ENCODE assay signal across 1 cellular context in genomic region chr19:35006999-35007365, GRCh38.
TF ChIP-seq lines count a peak whose summit lies in the region.

No MANE protein-coding gene starts in this region.

TF ChIP-seq in IMR-90, 13 proteins besides CTCF, POLR2A, EP300 and RAD21:
- TF ChIP-seq FOS (IDR thresholded peaks at IDR 0.05; ENCODE audit: low read depth, low read length) = no peak
- no peak for TF ChIP-seq BHLHE40 (IDR thresholded peaks at IDR 0.05; ENCODE audit: low read depth, low read length)
- TF ChIP-seq MAZ (IDR thresholded peaks at IDR 0.05; ENCODE audit: borderline replicate concordance, low read depth, low read length) = no peak
- TF ChIP-seq, protein P1, sequence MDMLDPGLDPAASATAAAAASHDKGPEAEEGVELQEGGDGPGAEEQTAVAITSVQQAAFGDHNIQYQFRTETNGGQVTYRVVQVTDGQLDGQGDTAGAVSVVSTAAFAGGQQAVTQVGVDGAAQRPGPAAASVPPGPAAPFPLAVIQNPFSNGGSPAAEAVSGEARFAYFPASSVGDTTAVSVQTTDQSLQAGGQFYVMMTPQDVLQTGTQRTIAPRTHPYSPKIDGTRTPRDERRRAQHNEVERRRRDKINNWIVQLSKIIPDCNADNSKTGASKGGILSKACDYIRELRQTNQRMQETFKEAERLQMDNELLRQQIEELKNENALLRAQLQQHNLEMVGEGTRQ (IDR thresholded peaks at IDR 0.05; ENCODE audit: low read depth, low read length) = no peak
- TF ChIP-seq MAFK (IDR thresholded peaks at IDR 0.05; ENCODE audit: low read depth, low read length) = no peak
- no peak for TF ChIP-seq CHD1 (IDR thresholded peaks at IDR 0.05; ENCODE audit: low read depth, low read length)
- no peak for TF ChIP-seq RFX5 (IDR thresholded peaks at IDR 0.05; ENCODE audit: low read depth, low read length)
- TF ChIP-seq NFE2L2 (IDR thresholded peaks at IDR 0.05; ENCODE audit: low read depth, low read length) = no peak
- TF ChIP-seq MXI1 (IDR thresholded peaks at IDR 0.05; ENCODE audit: borderline replicate concordance, low read depth, low read length) = no peak
- no peak for TF ChIP-seq CEBPB (IDR thresholded peaks at IDR 0.05; ENCODE audit: low read depth, low read length)
- no peak for TF ChIP-seq SMC3 (IDR thresholded peaks at IDR 0.05; ENCODE audit: low read depth, low read length)
- TF ChIP-seq, protein P2, sequence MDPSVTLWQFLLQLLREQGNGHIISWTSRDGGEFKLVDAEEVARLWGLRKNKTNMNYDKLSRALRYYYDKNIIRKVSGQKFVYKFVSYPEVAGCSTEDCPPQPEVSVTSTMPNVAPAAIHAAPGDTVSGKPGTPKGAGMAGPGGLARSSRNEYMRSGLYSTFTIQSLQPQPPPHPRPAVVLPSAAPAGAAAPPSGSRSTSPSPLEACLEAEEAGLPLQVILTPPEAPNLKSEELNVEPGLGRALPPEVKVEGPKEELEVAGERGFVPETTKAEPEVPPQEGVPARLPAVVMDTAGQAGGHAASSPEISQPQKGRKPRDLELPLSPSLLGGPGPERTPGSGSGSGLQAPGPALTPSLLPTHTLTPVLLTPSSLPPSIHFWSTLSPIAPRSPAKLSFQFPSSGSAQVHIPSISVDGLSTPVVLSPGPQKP (IDR thresholded peaks at IDR 0.05; ENCODE audit: borderline replicate concordance, low read depth, low read length) = no peak
- no peak for TF ChIP-seq RCOR1 (IDR thresholded peaks at IDR 0.05; ENCODE audit: insufficient replicate concordance, low read length)
